26 cellular contexts compared by ENCODE assay signal in the genomic region with DNA sequence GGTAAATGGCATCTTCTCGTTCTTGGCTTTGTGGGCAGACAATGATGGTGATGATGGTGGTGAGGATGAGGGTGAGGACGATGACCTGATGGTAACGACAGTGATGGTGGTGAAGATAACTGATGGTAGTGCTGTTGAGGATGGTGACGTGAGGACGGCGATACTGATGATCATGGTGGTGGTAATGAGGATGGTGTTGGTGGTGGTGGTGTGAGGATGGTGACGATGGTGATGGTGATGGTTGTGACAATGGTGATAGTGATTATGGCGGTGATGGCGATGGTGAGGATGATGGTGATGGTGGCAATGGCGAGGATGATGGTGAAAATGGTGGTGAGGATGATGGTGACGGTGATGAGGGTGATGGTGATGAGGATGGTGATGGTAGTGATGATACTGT.
"Had no signal": no experiment of that assay in that cellular context is flagged by ENCODE, and none has a peak within 500 bp of the region (broad histone marks: within the 10 kb centered on the region; RNA-seq: fewer than 3 reads in every experiment).

No MANE protein-coding gene starts in this region.

- H3K27ac Mint-ChIP-seq: activated CD8-positive, alpha-beta memory T cell treated with anti-CD3 and anti-CD28 coated beads, Interleukin-2, amount 10 ng/mL, durations not matched to agents 7 days and 5 days; activated naive CD4-positive, alpha-beta T cell treated with anti-CD3 and anti-CD28 coated beads, Interleukin-2, amount 50 U/mL, for 24 hours; activated T-helper 2 cell treated with anti-CD3 and anti-CD28 coated beads, Interferon-gamma antibody, Interleukin-2, Interleukin-4, amounts not matched to agents 10 μg/mL and 5 μg/mL and 100 μg/mL, durations not matched to agents 14 hours and 24 hours and 36 hours; WTC11 had no signal

- H3K27me3 ChIP-seq: cardiac muscle cell, dorsolateral prefrontal cortex, heart right ventricle, left lung, tibial nerve, uterus had no signal

- H3K4me3 ChIP-seq: cardiac muscle cell, coronary artery, dorsolateral prefrontal cortex, heart right ventricle, left lung, lower lobe of right lung, tibial nerve, uterus had no signal

- FAIRE-seq: islet of Langerhans had no signal

- H3K36me3 Mint-ChIP-seq: activated CD8-positive, alpha-beta memory T cell treated with anti-CD3 and anti-CD28 coated beads, Interleukin-2, amount 10 ng/mL, durations not matched to agents 7 days and 5 days; naive thymus-derived CD8-positive, alpha-beta T cell; WTC11 had no signal

- H3K27me3 Mint-ChIP-seq: activated CD8-positive, alpha-beta memory T cell treated with anti-CD3 and anti-CD28 coated beads, Interleukin-2, amount 10 ng/mL, durations not matched to agents 7 days and 5 days; activated naive CD4-positive, alpha-beta T cell treated with anti-CD3 and anti-CD28 coated beads, Interleukin-2, amount 50 U/mL, for 24 hours; naive thymus-derived CD8-positive, alpha-beta T cell had no signal

- H3K4me1 Mint-ChIP-seq: WTC11 had no signal

- ATAC-seq: activated CD8-positive, alpha-beta T cell treated with anti-CD3 and anti-CD28 coated beads, Interleukin-2, amount 10 ng/mL, durations not matched to agents 7 days and 5 days; esophagus mucosa; heart right ventricle; right cardiac atrium had no signal

- H3K9me3 Mint-ChIP-seq: activated naive CD4-positive, alpha-beta T cell treated with anti-CD3 and anti-CD28 coated beads, Interleukin-2, amount 50 U/mL, for 24 hours; activated T-helper 2 cell treated with anti-CD3 and anti-CD28 coated beads, Interferon-gamma antibody, Interleukin-2, Interleukin-4, amounts not matched to agents 10 μg/mL and 5 μg/mL and 100 μg/mL, durations not matched to agents 14 hours and 24 hours and 36 hours; naive thymus-derived CD8-positive, alpha-beta T cell; WTC11 had no signal

- H3K4me3 Mint-ChIP-seq: activated CD8-positive, alpha-beta memory T cell treated with anti-CD3 and anti-CD28 coated beads, Interleukin-2, amount 10 ng/mL, durations not matched to agents 7 days and 5 days; activated CD8-positive, alpha-beta T cell treated with anti-CD3 and anti-CD28 coated beads, Interleukin-2, amount 10 ng/mL, durations not matched to agents 7 days and 5 days; activated naive CD4-positive, alpha-beta T cell treated with anti-CD3 and anti-CD28 coated beads, Interleukin-2, amount 50 U/mL, for 24 hours; WTC11 had no signal

- H3K9me3 ChIP-seq: heart right ventricle, left lung, lower lobe of right lung, tibial nerve, uterus had no signal

- H3K27ac ChIP-seq: cardiac muscle cell, coronary artery, dorsolateral prefrontal cortex, heart right ventricle, left lung, lower lobe of right lung, tibial nerve, uterus had no signal

- H3K4me1 ChIP-seq: heart right ventricle, left lung, lower lobe of right lung, tibial nerve, uterus had no signal

- DNase-seq: activated CD4-positive, alpha-beta T cell treated with anti-CD3 and anti-CD28 coated beads for 1 hour; activated CD8-positive, alpha-beta memory T cell treated with anti-CD3 and anti-CD28 coated beads, Interleukin-2, amount 10 ng/mL, durations not matched to agents 7 days and 5 days; activated CD8-positive, alpha-beta T cell treated with anti-CD3 and anti-CD28 coated beads, Interleukin-2, amount 10 ng/mL, durations not matched to agents 7 days and 5 days; activated T-cell treated with anti-CD3 and anti-CD28 coated beads, Interleukin-2, amount 50 U/mL, for 48 hours; anterior cingulate cortex; dorsolateral prefrontal cortex; foreskin fibroblast; heart right ventricle; left lung; lower lobe of right lung; mesenchymal stem cell; naive thymus-derived CD8-positive, alpha-beta T cell; posterior cingulate gyrus; right cardiac atrium; stimulated activated CD4-positive, alpha-beta T cell treated with anti-CD3 and anti-CD28 coated beads, Interleukin-2, amount 100 ng/mL, for 48 hours; stimulated activated naive CD4-positive, alpha-beta T cell treated with Interleukin-2 at 50 U/mL for 16 hours; T-helper 2 cell; uterus had no signal

- H3K36me3 ChIP-seq: cardiac muscle cell, uterus had no signal
